ENCODE assay signal across 22 cellular contexts in the genomic region with DNA sequence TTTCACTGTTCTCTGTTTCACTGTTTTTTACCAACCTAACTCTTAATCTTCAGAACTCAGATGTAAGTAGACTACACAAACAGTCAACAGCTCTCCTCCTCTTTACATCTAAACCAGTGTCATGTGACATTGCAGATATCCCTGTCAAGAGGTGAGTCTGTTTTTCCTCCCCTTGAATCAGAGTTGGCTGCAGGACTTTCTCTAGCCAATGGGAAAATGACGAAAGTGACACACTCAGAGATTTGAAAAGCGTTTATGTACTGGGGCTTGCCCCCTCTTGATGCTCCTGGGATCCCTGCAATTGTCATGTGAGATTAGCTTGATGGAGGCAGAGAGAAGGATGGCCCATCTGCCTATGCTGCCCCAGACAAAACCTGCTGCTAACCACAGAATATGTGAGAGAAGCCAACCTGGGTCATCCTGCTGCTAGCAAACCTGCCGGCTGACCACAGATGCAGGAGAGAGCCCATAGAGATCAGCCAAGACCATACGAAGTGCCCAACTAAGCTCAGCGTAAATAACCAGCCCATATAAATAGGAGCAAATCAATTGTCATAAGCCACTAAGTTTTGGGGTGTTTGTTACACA.
"Had no signal": no experiment of that assay in that cellular context is flagged by ENCODE, and none has a peak within 500 bp of the region (broad histone marks: within the 10 kb centered on the region; RNA-seq: fewer than 3 reads in every experiment).

No MANE protein-coding gene starts in this region.

- H3K79me2 ChIP-seq: hepatocyte, parathyroid adenoma had no signal

- H3K9ac ChIP-seq: parathyroid adenoma had no signal

- H3K4me2 ChIP-seq: hepatocyte had no signal

- H3K9me3 ChIP-seq: left ventricle myocardium inferior, lower lobe of right lung, prostate gland, right lobe of liver, suprapubic skin, thyroid gland had no signal

- H3K4me3 ChIP-seq: coronary artery, hepatocyte, left ventricle myocardium inferior, lower lobe of right lung, prostate gland, right lobe of liver, suprapubic skin, thyroid gland had no signal

- H3K36me3 ChIP-seq: left ventricle myocardium inferior, lower lobe of right lung, prostate gland, right lobe of liver, suprapubic skin, thyroid gland had no signal

- H3K27ac ChIP-seq: coronary artery, foreskin keratinocyte, hepatocyte, left ventricle myocardium inferior, lower lobe of right lung, parathyroid adenoma, right lobe of liver, suprapubic skin, thyroid gland had no signal

- H3K27me3 ChIP-seq: foreskin keratinocyte, right lobe of liver, thyroid gland had no signal

- H2AFZ ChIP-seq: hepatocyte, parathyroid adenoma had no signal

- ATAC-seq: foreskin keratinocyte; left cardiac atrium; lower lobe of right lung; right lobe of liver; stimulated activated naive CD8-positive, alpha-beta T cell treated with anti-CD3 and anti-CD28 coated beads, Interleukin-15, Interleukin-2, amounts not matched to agents 100 U/mL and 50 U/mL, for 24 hours had no signal

- H3K4me1 ChIP-seq: foreskin keratinocyte, left ventricle myocardium inferior, lower lobe of right lung, parathyroid adenoma, right lobe of liver, suprapubic skin, thyroid gland had no signal

- DNase-seq: effector CD4-positive, alpha-beta T cell; endodermal cell; erythroblast; foreskin keratinocyte; head of caudate nucleus; kidney; left cardiac atrium; left ventricle myocardium inferior; lower lobe of right lung; naive B cell; right lobe of liver; stimulated activated CD4-positive, alpha-beta T cell treated with anti-CD3 and anti-CD28 coated beads, Interleukin-2, amount 100 ng/mL, for 24 hours; stimulated activated CD4-positive, alpha-beta T cell treated with anti-CD3 and anti-CD28 coated beads, Interleukin-4, amount 100 ng/mL, for 4 hours; stimulated activated naive CD8-positive, alpha-beta T cell treated with anti-CD3 and anti-CD28 coated beads, Interleukin-15, Interleukin-2, amounts not matched to agents 100 U/mL and 50 U/mL, for 24 hours; thyroid gland had no signal

- FAIRE-seq: endothelial cell of umbilical vein, kidney, urothelium cell line had no signal
